Comparison of ENCODE assay signal across 7 cellular contexts in the genomic region with DNA sequence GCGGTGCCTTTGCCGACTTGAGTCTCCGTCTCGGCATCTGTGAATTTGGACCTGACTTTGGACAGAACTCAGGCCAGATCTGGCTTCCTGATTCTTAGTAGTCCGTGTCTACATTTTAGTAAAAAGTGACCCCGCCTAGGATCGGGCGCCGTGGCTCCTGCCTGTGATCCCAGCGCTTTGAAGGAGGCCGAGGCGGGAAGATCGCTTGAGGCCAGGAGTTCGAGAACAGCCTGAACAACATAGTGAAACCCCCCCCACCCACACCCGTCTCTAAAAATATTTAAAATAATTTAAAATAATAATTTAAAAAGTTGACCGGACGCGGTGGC. TPM values are rescaled to one million over a fixed set of nuclear protein-coding genes. Genes with fewer than 3 reads are reported as not detected.
DNase-seq lines count a peak whose midpoint lies in the region; ATAC-seq and TF ChIP-seq lines count a peak whose summit lies in the region.

No MANE protein-coding gene starts in this region.

- no peak for TF ChIP-seq POLR2A in stomach (IDR thresholded peaks at IDR 0.05)

- intact Hi-C loops in stomach (cut with DNase I; ENCODE audit: low total_unique reads): no loop called here

- ATAC-seq in HG02884 (IDR thresholded peaks at IDR 0.05; ENCODE audit: unreplicated experiment): no peak
- ATAC-seq in HG03108 (IDR thresholded peaks at IDR 0.05; ENCODE audit: unreplicated experiment): no peak

- WGBS in stomach, 5 donors: 18 to 24% (median 21%) methylated on average over 14 to 18 of the region's 18 CpGs

- H3K9me3 ChIP-seq in iPS-18c (ENCODE audit: control insufficient read depth, insufficient read depth, low read length) (peaks cover 8% of the 10 kb centered on the region), stomach (no peaks in the 10 kb centered on the region)

- H3K27ac ChIP-seq in HL-60 (replicated peaks) (peak overlapping the region; percentile 100), stomach (peak overlapping the region; percentile 85 to 100 (median 98))

- DNase-seq in HL-60 (ENCODE audit: low read depth in 1 of 2, low spot score in 1 of 2): no peak
- peak; percentile 19 for DNase-seq in activated naive CD8-positive, alpha-beta T cell treated with anti-CD3 and anti-CD28 coated beads for 36 hours
- no peak for DNase-seq in stomach
- DNase-seq in superior temporal gyrus (ENCODE audit: extremely low spot score): no peak

- H3K4me3 ChIP-seq in HL-60 (replicated peaks; ENCODE audit: insufficient read depth, low read length) (peak overlapping the region; percentile 48), iPS-18c (ENCODE audit: insufficient read depth, low read depth, low read length) (peak overlapping the region; percentile 64), stomach (peak overlapping the region; percentile 44 to 81 (median 57))

- H3K4me1 ChIP-seq in stomach: peaks cover 29 to 59% (median 43%) of the 10 kb centered on the region in 4 donors

- H3K4me3 Mint-ChIP-seq in activated naive CD8-positive, alpha-beta T cell treated with anti-CD3 and anti-CD28 coated beads for 36 hours: peak overlapping the region; percentile 80

- TF ChIP-seq CTCF in HL-60 (IDR thresholded peaks at IDR 0.05; ENCODE audit: insufficient read depth, low read length) (no peak), stomach (IDR thresholded peaks at IDR 0.05) (no peak)

- H3K27me3 ChIP-seq in HL-60 (ENCODE audit: insufficient read depth, poor library complexity, severe bottlenecking): no peaks in the 10 kb centered on the region
- peaks cover 0 to 12% (median 2%) of the 10 kb centered on the region in 3 donors for H3K27me3 ChIP-seq in stomach

- no peak for TF ChIP-seq EP300 in stomach (IDR thresholded peaks at IDR 0.05)

- peaks cover 0 to 16% (median 9%) of the 10 kb centered on the region in 4 donors for H3K36me3 ChIP-seq in stomach

- H3K36me3 Mint-ChIP-seq in activated naive CD8-positive, alpha-beta T cell treated with anti-CD3 and anti-CD28 coated beads for 36 hours: peaks cover 8% of the 10 kb centered on the region

- H3K27ac Mint-ChIP-seq in activated naive CD8-positive, alpha-beta T cell treated with anti-CD3 and anti-CD28 coated beads for 36 hours: peak overlapping the region; percentile 85

- H3K9me3 Mint-ChIP-seq in activated naive CD8-positive, alpha-beta T cell treated with anti-CD3 and anti-CD28 coated beads for 36 hours: no peaks in the 10 kb centered on the region

- H3K4me1 Mint-ChIP-seq in activated naive CD8-positive, alpha-beta T cell treated with anti-CD3 and anti-CD28 coated beads for 36 hours: peaks cover 23% of the 10 kb centered on the region

- no peaks in the 10 kb centered on the region for H3K27me3 Mint-ChIP-seq in activated naive CD8-positive, alpha-beta T cell treated with anti-CD3 and anti-CD28 coated beads for 36 hours

RNA-seq across cellular contexts. Expression of a gene that starts 0.8 kb away (rescaled TPM):
- 100 to 1,000 TPM; 106 TPM for total RNA-seq in activated naive CD8-positive, alpha-beta T cell treated with anti-CD3 and anti-CD28 coated beads for 36 hours
- total RNA-seq in stomach: 10 to 100 TPM; 12.8 to 90.2 (median 34.8) TPM
- polyA plus RNA-seq in stomach: 10 to 100 TPM; 30.2 to 34.6 (median 33.7) TPM

RNA-seq across cellular contexts. Expression of a gene that starts 48.0 kb away (rescaled TPM):
- 100 to 1,000 TPM; 229 to 244 TPM for total RNA-seq in activated naive CD8-positive, alpha-beta T cell treated with anti-CD3 and anti-CD28 coated beads for 36 hours
- 100 to 1,000 TPM in 3 of 5 donors, 10 to 100 TPM in 2; 32.2 to 659 (median 151) TPM for total RNA-seq in stomach
- 100 to 1,000 TPM; 140 to 217 (median 191) TPM for polyA plus RNA-seq in stomach
